ENCODE assay signal across 8 cellular contexts in the genomic region with DNA sequence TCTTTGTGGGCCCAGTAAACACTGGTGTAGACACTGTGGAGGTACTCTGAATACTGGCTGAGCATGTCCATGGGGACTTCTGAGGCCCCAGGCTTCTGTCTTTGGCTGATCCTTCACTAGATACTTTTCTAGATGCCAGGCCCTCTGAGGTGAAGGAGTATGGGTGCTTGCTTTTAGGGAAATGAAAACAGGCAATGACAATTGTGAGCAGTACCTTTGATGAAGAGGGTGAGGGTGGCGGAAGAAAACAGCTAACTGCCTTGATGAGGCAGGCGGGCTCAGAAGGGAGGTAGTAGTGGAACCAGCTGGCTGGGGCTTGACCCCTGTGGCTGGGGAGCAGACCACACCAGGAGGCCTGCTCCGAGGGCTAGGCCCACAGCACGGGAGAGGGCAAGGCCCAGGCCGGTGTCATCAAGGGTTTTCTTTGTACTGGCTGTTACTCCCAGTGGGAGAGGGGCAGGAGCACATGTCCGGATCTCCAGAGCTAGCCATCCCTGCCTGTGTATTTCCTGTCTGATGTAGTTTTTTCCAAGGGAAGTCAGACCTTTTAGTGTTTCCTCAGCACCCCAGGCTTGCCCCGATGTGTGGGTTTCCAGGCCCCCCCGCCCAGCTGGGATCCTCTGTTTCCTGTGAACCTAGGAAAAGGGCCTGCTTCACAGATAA. TPM values are rescaled to one million over a fixed set of nuclear protein-coding genes. Genes with fewer than 3 reads are reported as not detected.
A peak's percentile ranks its signal among the peaks of the same experiment; 100 is the strongest.
DNase-seq lines count a peak whose midpoint lies in the region; ATAC-seq and TF ChIP-seq lines count a peak whose summit lies in the region.

No MANE protein-coding gene starts in this region.

- no peaks in the 10 kb centered on the region for H3K9me2 ChIP-seq in neural cell (ENCODE audit: insufficient read depth, low read length)

- no peak for TF ChIP-seq CTCF in neural cell (IDR thresholded peaks at IDR 0.05; ENCODE audit: poor library complexity, severe bottlenecking)

- in situ Hi-C loops in SK-MEL-5 (cut with HindIII; ENCODE audit: low pct_unique_long_range_greater_than_20kb, low sequenced_read_pairs): no loop called here

- H3K27me3 ChIP-seq in BLaER1 treated with 17β-estradiol and CSF1 and Interleukin-3, amounts not matched to agents 10 nM and 100 nM: no peaks in the 10 kb centered on the region; a peak in 1 of 22 replicates
- no peaks in the 10 kb centered on the region for H3K27me3 ChIP-seq in neural cell (ENCODE audit: insufficient read depth, low read depth, low read length)

- peak; percentile 75 for DNase-seq in SK-MEL-5 (ENCODE audit: low read depth, low spot score)
- peak; percentile 82 for DNase-seq in epidermal melanocyte (ENCODE audit: insufficient read length, low spot score)
- no peak for DNase-seq in NCI-H1092 treated with DMSO at 0.1 percent for 48 hours (lab: John Stamatoyannopoulos, UW)
- DNase-seq in NCI-H146 treated with DMSO at 0.1 percent for 48 hours (lab: John Stamatoyannopoulos, UW; ENCODE audit: unreplicated experiment): no peak

- peaks cover 0 to 28% (median 18%) of the 10 kb centered on the region in 11 experiments; a peak in 17 of 22 replicates for H3K36me3 ChIP-seq in BLaER1 treated with 17β-estradiol and CSF1 and Interleukin-3, amounts not matched to agents 10 nM and 100 nM
- H3K36me3 ChIP-seq in neural cell (ENCODE audit: insufficient read depth, low read length): no peaks in the 10 kb centered on the region

- no peaks in the 10 kb centered on the region for H3K9me3 ChIP-seq in BLaER1 treated with 17β-estradiol and CSF1 and Interleukin-3, amounts not matched to agents 10 nM and 100 nM (replicated peaks in 1 of 11)
- no peaks in the 10 kb centered on the region for H3K9me3 ChIP-seq in neural cell (ENCODE audit: low read length)

- H3K9ac ChIP-seq in BLaER1 treated with 17β-estradiol and CSF1 and Interleukin-3, amounts not matched to agents 10 nM and 100 nM: peak overlapping the region in 10 of 11 experiments; percentile 29 to 72 (median 60); a peak in 17 of 22 replicates
- H3K9ac ChIP-seq in neural cell (ENCODE audit: low read length): no peak overlapping the region

- H3K4me2 ChIP-seq in BLaER1 treated with 17β-estradiol and CSF1 and Interleukin-3, amounts not matched to agents 10 nM and 100 nM: peak overlapping the region; percentile 63 to 99 (median 95)
- no peak overlapping the region for H3K4me2 ChIP-seq in neural cell (ENCODE audit: low read length)

- no peak for TF ChIP-seq RAD21 in neural cell (conservative IDR thresholded peaks at IDR 0.05)

- no peak overlapping the region for H2AFZ ChIP-seq in neural cell (ENCODE audit: low read depth, low read length)

- TF ChIP-seq EP300 in neural cell (conservative IDR thresholded peaks at IDR 0.05; ENCODE audit: poor library complexity, severe bottlenecking): no peak

- H4K20me1 ChIP-seq in BLaER1 treated with 17β-estradiol and CSF1 and Interleukin-3, amounts not matched to agents 10 nM and 100 nM: peaks cover 5 to 86% (median 78%) of the 10 kb centered on the region in 11 experiments; a peak in 20 of 22 replicates
- H4K20me1 ChIP-seq in neural cell (ENCODE audit: insufficient read depth): peaks cover 52% of the 10 kb centered on the region

- peaks cover 88% of the 10 kb centered on the region for H3K79me2 ChIP-seq in neural cell (replicated peaks; ENCODE audit: insufficient read depth, low read length)

- ATAC-seq in HG03097 (IDR thresholded peaks at IDR 0.05; ENCODE audit: low FRiP score, unreplicated experiment) (no peak), GM18858 (IDR thresholded peaks at IDR 0.05; ENCODE audit: unreplicated experiment) (no peak)

- no peaks in the 10 kb centered on the region for H3F3A ChIP-seq in neural cell (ENCODE audit: insufficient read depth, low read length, poor library complexity, severe bottlenecking)

- H3K27ac ChIP-seq in BLaER1 treated with 17β-estradiol and CSF1 and Interleukin-3, amounts not matched to agents 10 nM and 100 nM: peak overlapping the region in 9 of 11 experiments; percentile 38 to 74 (median 64); a peak in 18 of 22 replicates
- H3K27ac ChIP-seq in neural cell (ENCODE audit: low read length): no peak overlapping the region

- H3K4me1 ChIP-seq in BLaER1 treated with 17β-estradiol and CSF1 and Interleukin-3, amounts not matched to agents 10 nM and 100 nM: peaks cover 41 to 86% (median 79%) of the 10 kb centered on the region in 10 experiments

- H3K4me3 ChIP-seq in BLaER1 treated with 17β-estradiol and CSF1 and Interleukin-3, amounts not matched to agents 10 nM and 100 nM: peak overlapping the region in 5 of 10 experiments; percentile 2 to 44 (median 9); a peak in 3 of 20 replicates
- H3K4me3 ChIP-seq in neural cell (ENCODE audit: low read length): peak overlapping the region; percentile 87

TF ChIP-seq in neural cell, 6 proteins besides CTCF, POLR2A, EP300 and RAD21:
- TF ChIP-seq POLR2AphosphoS5 (IDR thresholded peaks at IDR 0.05) (no peak), TAF1 (IDR thresholded peaks at IDR 0.05; ENCODE audit: low read depth) (no peak), EZH2 (IDR thresholded peaks at IDR 0.05; ENCODE audit: borderline replicate concordance, insufficient read depth, low read length, poor library complexity, severe bottlenecking) (no peak), SMC3 (conservative IDR thresholded peaks at IDR 0.05; ENCODE audit: poor library complexity) (no peak), MXI1 (conservative IDR thresholded peaks at IDR 0.05; ENCODE audit: poor library complexity, severe bottlenecking) (no peak)
- TF ChIP-seq, protein P1, sequence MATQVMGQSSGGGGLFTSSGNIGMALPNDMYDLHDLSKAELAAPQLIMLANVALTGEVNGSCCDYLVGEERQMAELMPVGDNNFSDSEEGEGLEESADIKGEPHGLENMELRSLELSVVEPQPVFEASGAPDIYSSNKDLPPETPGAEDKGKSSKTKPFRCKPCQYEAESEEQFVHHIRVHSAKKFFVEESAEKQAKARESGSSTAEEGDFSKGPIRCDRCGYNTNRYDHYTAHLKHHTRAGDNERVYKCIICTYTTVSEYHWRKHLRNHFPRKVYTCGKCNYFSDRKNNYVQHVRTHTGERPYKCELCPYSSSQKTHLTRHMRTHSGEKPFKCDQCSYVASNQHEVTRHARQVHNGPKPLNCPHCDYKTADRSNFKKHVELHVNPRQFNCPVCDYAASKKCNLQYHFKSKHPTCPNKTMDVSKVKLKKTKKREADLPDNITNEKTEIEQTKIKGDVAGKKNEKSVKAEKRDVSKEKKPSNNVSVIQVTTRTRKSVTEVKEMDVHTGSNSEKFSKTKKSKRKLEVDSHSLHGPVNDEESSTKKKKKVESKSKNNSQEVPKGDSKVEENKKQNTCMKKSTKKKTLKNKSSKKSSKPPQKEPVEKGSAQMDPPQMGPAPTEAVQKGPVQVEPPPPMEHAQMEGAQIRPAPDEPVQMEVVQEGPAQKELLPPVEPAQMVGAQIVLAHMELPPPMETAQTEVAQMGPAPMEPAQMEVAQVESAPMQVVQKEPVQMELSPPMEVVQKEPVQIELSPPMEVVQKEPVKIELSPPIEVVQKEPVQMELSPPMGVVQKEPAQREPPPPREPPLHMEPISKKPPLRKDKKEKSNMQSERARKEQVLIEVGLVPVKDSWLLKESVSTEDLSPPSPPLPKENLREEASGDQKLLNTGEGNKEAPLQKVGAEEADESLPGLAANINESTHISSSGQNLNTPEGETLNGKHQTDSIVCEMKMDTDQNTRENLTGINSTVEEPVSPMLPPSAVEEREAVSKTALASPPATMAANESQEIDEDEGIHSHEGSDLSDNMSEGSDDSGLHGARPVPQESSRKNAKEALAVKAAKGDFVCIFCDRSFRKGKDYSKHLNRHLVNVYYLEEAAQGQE (IDR thresholded peaks at IDR 0.05; ENCODE audit: borderline replicate concordance): no peak

RNA-seq across cellular contexts. Expression of a gene that starts 3.9 kb away (rescaled TPM):
- total RNA-seq in SK-MEL-5 (2014; rRNA removed; shearing (Covaris generic)): 62.1 and 85.8 TPM in 2 replicates
- polyA plus RNA-seq in SK-MEL-5 (2015; cell fraction: cytosol; rRNA removed): 55.6 and 69.9 TPM in 2 replicates
- polyA plus RNA-seq in SK-MEL-5 (2015; cell fraction: nucleus; rRNA removed): 408 and 418 TPM in 2 replicates
- polyA plus RNA-seq in neural cell: 164 and 243 TPM in 2 replicates
- 178 and 199 TPM in 2 replicates for polyA minus RNA-seq in neural cell

Comparison
In these comparisons a context has a peak if more than half of its experiments do, and no peak if none do; other contexts are left out.
1. DNase-seq: peak in SK-MEL-5 (single experiment) and epidermal melanocyte (single experiment); none in NCI-H1092 treated with DMSO at 0.1 percent for 48 hours (single experiment) and NCI-H146 treated with DMSO at 0.1 percent for 48 hours (single experiment).